In genomic region chr15:33200444-33200843, GRCh38 we compare ENCODE assay signal across 21 cellular contexts.
DNase-seq lines count a peak whose midpoint lies in the region; ATAC-seq and FAIRE-seq lines count a peak whose summit lies in the region.
"Had no signal": no experiment of that assay in that cellular context is flagged by ENCODE, and none has a peak within 500 bp of the region (broad histone marks: within the 10 kb centered on the region; RNA-seq: fewer than 3 reads in every experiment).

No MANE protein-coding gene starts in this region.

- no peak for ATAC-seq in activated naive CD8-positive, alpha-beta T cell treated with anti-CD3 and anti-CD28 coated beads, Interleukin-2, amount 50 U/mL, for 24 hours
- ATAC-seq: CD8-positive, alpha-beta T cell; stimulated activated naive B cell treated with anti-CD40 and anti-IgM and Interleukin-4, amounts not matched to agents 10 μg/mL and 1 μg/mL and 100 μg/mL, for 72 hours; WTC11 had no signal

- no peaks in the 10 kb centered on the region for H3K27me3 Mint-ChIP-seq in activated naive CD8-positive, alpha-beta T cell
- no peaks in the 10 kb centered on the region for H3K27me3 Mint-ChIP-seq in activated naive CD8-positive, alpha-beta T cell treated with anti-CD3 and anti-CD28 coated beads, Interleukin-2, amount 50 U/mL, for 24 hours

- H3K4me3 Mint-ChIP-seq in activated naive CD8-positive, alpha-beta T cell, result no peak overlapping the region
- no peak overlapping the region for H3K4me3 Mint-ChIP-seq in activated naive CD8-positive, alpha-beta T cell treated with anti-CD3 and anti-CD28 coated beads, Interleukin-2, amount 50 U/mL, for 24 hours
- H3K4me3 Mint-ChIP-seq: CD8-positive, alpha-beta T cell; H9; IgD-negative memory B cell; stimulated activated naive B cell treated with anti-CD40 and anti-IgM and Interleukin-4, amounts not matched to agents 10 μg/mL and 1 μg/mL and 100 μg/mL, for 72 hours; WTC11 had no signal

- no peak for DNase-seq in activated naive CD8-positive, alpha-beta T cell treated with anti-CD3 and anti-CD28 coated beads, Interleukin-2, amount 50 U/mL, for 24 hours
- DNase-seq in RCC 7860 (ENCODE audit: low spot score) (peak; percentile 84), left kidney (ENCODE audit: low read depth, low spot score) (peak; percentile 60), UCSD-AML1 (lab: John Stamatoyannopoulos, UW; ENCODE audit: unreplicated experiment) (no peak), NCI-H146 (lab: John Stamatoyannopoulos, UW) (no peak), epidermal melanocyte (ENCODE audit: insufficient read length, low spot score) (no peak)
- no peak for DNase-seq in stimulated activated CD4-positive, alpha-beta T cell treated with anti-CD3 and anti-CD28 coated beads, Interleukin-1b, Interleukin-23, amount 100 ng/mL, for 48 hours
- DNase-seq: amygdala; CD8-positive, alpha-beta T cell; GDM1; H9; NCI-H1105 treated with DMSO at 0.1 percent for 48 hours; pancreas; spleen; stimulated activated naive B cell treated with anti-CD40 and anti-IgM and Interleukin-4, amounts not matched to agents 10 μg/mL and 1 μg/mL and 100 μg/mL, for 72 hours; transverse colon had no signal

- FAIRE-seq in RCC 7860 (lab: Jason Lieb, UNC), result peak; percentile 73
- FAIRE-seq: GM12892, islet of Langerhans, pancreas had no signal

- peaks cover 34% of the 10 kb centered on the region for H3K4me1 Mint-ChIP-seq in activated naive CD8-positive, alpha-beta T cell (ENCODE audit: low read depth)
- peaks cover 45% of the 10 kb centered on the region for H3K4me1 Mint-ChIP-seq in activated naive CD8-positive, alpha-beta T cell treated with anti-CD3 and anti-CD28 coated beads, Interleukin-2, amount 50 U/mL, for 24 hours

- H3K27ac Mint-ChIP-seq in activated naive CD8-positive, alpha-beta T cell, result peak overlapping the region; percentile 17
- H3K27ac Mint-ChIP-seq in activated naive CD8-positive, alpha-beta T cell treated with anti-CD3 and anti-CD28 coated beads, Interleukin-2, amount 50 U/mL, for 24 hours, result no peak overlapping the region
- H3K27ac Mint-ChIP-seq: CD8-positive, alpha-beta T cell; IgD-negative memory B cell; stimulated activated naive B cell treated with anti-CD40 and anti-IgM and Interleukin-4, amounts not matched to agents 10 μg/mL and 1 μg/mL and 100 μg/mL, for 72 hours; WTC11 had no signal

- H3K36me3 Mint-ChIP-seq in activated naive CD8-positive, alpha-beta T cell, result no peaks in the 10 kb centered on the region
- no peaks in the 10 kb centered on the region for H3K36me3 Mint-ChIP-seq in activated naive CD8-positive, alpha-beta T cell treated with anti-CD3 and anti-CD28 coated beads, Interleukin-2, amount 50 U/mL, for 24 hours (ENCODE audit: low read depth)
- H3K36me3 Mint-ChIP-seq: CD8-positive, alpha-beta T cell; IgD-negative memory B cell; stimulated activated naive B cell treated with anti-CD40 and anti-IgM and Interleukin-4, amounts not matched to agents 10 μg/mL and 1 μg/mL and 100 μg/mL, for 72 hours; WTC11 had no signal

- no peaks in the 10 kb centered on the region for H3K9me3 Mint-ChIP-seq in activated naive CD8-positive, alpha-beta T cell (ENCODE audit: low read depth)
- no peaks in the 10 kb centered on the region for H3K9me3 Mint-ChIP-seq in activated naive CD8-positive, alpha-beta T cell treated with anti-CD3 and anti-CD28 coated beads, Interleukin-2, amount 50 U/mL, for 24 hours
- H3K9me3 Mint-ChIP-seq: CD8-positive, alpha-beta T cell; H9; stimulated activated naive B cell treated with anti-CD40 and anti-IgM and Interleukin-4, amounts not matched to agents 10 μg/mL and 1 μg/mL and 100 μg/mL, for 72 hours; WTC11 had no signal

Comparison
In these comparisons a context has a peak if more than half of its experiments do, and no peak if none do; other contexts are left out.
1. DNase-seq: peak in RCC 7860 (single experiment) and left kidney (single experiment); none in activated naive CD8-positive, alpha-beta T cell treated with anti-CD3 and anti-CD28 coated beads, Interleukin-2, amount 50 U/mL, for 24 hours (single experiment), stimulated activated CD4-positive, alpha-beta T cell treated with anti-CD3 and anti-CD28 coated beads, Interleukin-1b, Interleukin-23, amount 100 ng/mL, for 48 hours (single experiment), UCSD-AML1 (single experiment), NCI-H146 (single experiment) and epidermal melanocyte (single experiment).